Comparison of ENCODE assay signal across 19 cellular contexts in genomic region chr2:72094701-72095100, GRCh38. TPM values are rescaled to one million over a fixed set of nuclear protein-coding genes. Genes with fewer than 3 reads are reported as not detected.
"Had no signal": no experiment of that assay in that cellular context is flagged by ENCODE, and none has a peak within 500 bp of the region (broad histone marks: within the 10 kb centered on the region; RNA-seq: fewer than 3 reads in every experiment).

No MANE protein-coding gene starts in this region.

- H3K27me3 ChIP-seq: esophagus squamous epithelium, testis had no signal

- DNase-seq: cortex of kidney; dorsolateral prefrontal cortex; effector CD8-positive, alpha-beta T cell; esophagus squamous epithelium; foreskin fibroblast; immature natural killer cell; kidney; left cardiac atrium; left ventricle myocardium inferior; mesendoderm; naive thymus-derived CD4-positive, alpha-beta T cell; nephron progenitor cell; right cardiac atrium; stimulated activated CD4-positive, alpha-beta T cell treated with anti-CD3 and anti-CD28 coated beads, Interleukin-2, amount 100 ng/mL, for 48 hours had no signal

- H3K4me2 ChIP-seq: smooth muscle cell had no signal

- H3K36me3 ChIP-seq: esophagus squamous epithelium, gastroesophageal sphincter, left ventricle myocardium inferior, tibial nerve had no signal

- H3K4me1 ChIP-seq: gastroesophageal sphincter, left ventricle myocardium inferior, testis, tibial nerve had no signal

- H3K27ac ChIP-seq: dorsolateral prefrontal cortex, epithelial cell of prostate, esophagus squamous epithelium, gastroesophageal sphincter, left ventricle myocardium inferior, testis, tibial nerve had no signal

- H3K9me3 ChIP-seq: esophagus squamous epithelium, gastroesophageal sphincter, left ventricle myocardium inferior, testis, tibial nerve had no signal

- H3K4me3 ChIP-seq: dorsolateral prefrontal cortex, esophagus squamous epithelium, gastroesophageal sphincter, left ventricle myocardium inferior, smooth muscle cell, testis, tibial nerve had no signal

RNA-seq across cellular contexts. Expression of gene CYP26B1, which starts 53.0 kb away (rescaled TPM):
- total RNA-seq: naive thymus-derived CD4-positive, alpha-beta T cell had no signal
- polyA plus RNA-seq: immature natural killer cell; naive thymus-derived CD4-positive, alpha-beta T cell had no signal
